ENCODE assay signal across 8 cellular contexts in genomic region chr4:82890602-82890912, GRCh38. TPM values are rescaled to one million over a fixed set of nuclear protein-coding genes. Genes with fewer than 3 reads are reported as not detected.
A peak's percentile ranks its signal among the peaks of the same experiment; 100 is the strongest.
DNase-seq lines count a peak whose midpoint lies in the region; ATAC-seq lines count a peak whose summit lies in the region.

No MANE protein-coding gene starts in this region.

- peak overlapping the region; percentile 40 for H2BK15ac ChIP-seq in neuronal stem cell (ENCODE audit: low read length)

- H3K9ac ChIP-seq in endocrine pancreas (ENCODE audit: control insufficient read depth, insufficient read depth, low read length): peak overlapping the region; percentile 96
- H3K9ac ChIP-seq in neuronal stem cell (ENCODE audit: low read depth, low read length, poor library complexity): peak overlapping the region; percentile 94

- no peak overlapping the region for H2BK120ac ChIP-seq in neuronal stem cell (ENCODE audit: low read depth, low read length)

- no peak overlapping the region for H2BK12ac ChIP-seq in neuronal stem cell (ENCODE audit: low read length)

- H3K27me3 ChIP-seq in endocrine pancreas (ENCODE audit: control insufficient read depth, insufficient read depth, low read length) (no peaks in the 10 kb centered on the region), neuronal stem cell (ENCODE audit: control insufficient read depth in 3 of 3, insufficient read depth in 3 of 3, low read depth in 1 of 3, low read length in 3 of 3) (no peaks in the 10 kb centered on the region)

- H3K4me3 ChIP-seq in endocrine pancreas (ENCODE audit: control insufficient read depth, insufficient read depth, low read length) (peak overlapping the region; percentile 100), neuronal stem cell (ENCODE audit: low read length in 2 of 2) (peak overlapping the region; percentile 73 to 89)

- H3K9me3 ChIP-seq in endocrine pancreas (ENCODE audit: control insufficient read depth, low read length) (no peaks in the 10 kb centered on the region), neuronal stem cell (replicated peaks in 1 of 2; ENCODE audit: control insufficient read depth in 2 of 2, insufficient read depth in 1 of 2, low read depth in 1 of 2, low read length in 2 of 2) (no peaks in the 10 kb centered on the region)

- H3K27ac ChIP-seq in neuronal stem cell (replicated peaks; ENCODE audit: low read length): peak overlapping the region; percentile 81

- no CpG with 5 or more reads among the region's 14 CpGs for WGBS in neuronal stem cell (ENCODE audit: extremely low coverage in 2 of 2, insufficient read length in 2 of 2, insufficient replicate concordance in 1 of 2), 2 donors

- no peaks in the 10 kb centered on the region for H3K79me1 ChIP-seq in neuronal stem cell (ENCODE audit: low read depth, low read length)

- H4K91ac ChIP-seq in neuronal stem cell (ENCODE audit: low read depth, low read length, poor library complexity): no peak overlapping the region

- H2AK5ac ChIP-seq in neuronal stem cell (ENCODE audit: low read depth, low read length): no peak overlapping the region

- H3K36me3 ChIP-seq in endocrine pancreas (ENCODE audit: control insufficient read depth, insufficient read depth, low read length): peaks cover 2% of the 10 kb centered on the region
- H3K36me3 ChIP-seq in neuronal stem cell (replicated peaks in 1 of 2; ENCODE audit: control insufficient read depth in 2 of 2, insufficient read depth in 2 of 2, low read length in 2 of 2): peaks cover 11 to 42% of the 10 kb centered on the region in 2 donors

- peak; percentile 40 for DNase-seq in DMS79 (lab: John Stamatoyannopoulos, UW)
- DNase-seq in DMS79 treated with DMSO at 0.1 percent for 48 hours (lab: John Stamatoyannopoulos, UW): no peak
- DNase-seq in NCI-H524 treated with DMSO at 0.1 percent for 48 hours (lab: John Stamatoyannopoulos, UW): peak; percentile 29
- no peak for DNase-seq in neuronal stem cell (ENCODE audit: low spot score)
- no peak for DNase-seq in putamen (ENCODE audit: low spot score)
- no peak for DNase-seq in ureter (ENCODE audit: low spot score)

- peak overlapping the region; percentile 100 for H3K23ac ChIP-seq in neuronal stem cell (ENCODE audit: low read depth, low read length, poor library complexity)

- ATAC-seq in GM21381 (IDR thresholded peaks at IDR 0.05; ENCODE audit: unreplicated experiment): no peak

- peak overlapping the region; percentile 77 for H2BK5ac ChIP-seq in neuronal stem cell (ENCODE audit: low read length)

- peak overlapping the region; percentile 37 for H3K4me2 ChIP-seq in neuronal stem cell (ENCODE audit: insufficient read depth, low read length, poor library complexity, severe bottlenecking)

- H3K14ac ChIP-seq in neuronal stem cell (ENCODE audit: low read length): peak overlapping the region; percentile 5

- H3K4ac ChIP-seq in neuronal stem cell (ENCODE audit: low read length): no peak overlapping the region

- peak overlapping the region; percentile 94 for H3K18ac ChIP-seq in neuronal stem cell (ENCODE audit: low read length)

- H2AFZ ChIP-seq in neuronal stem cell (ENCODE audit: low read length): peak overlapping the region; percentile 93

- H3K4me1 ChIP-seq in endocrine pancreas (ENCODE audit: control insufficient read depth, insufficient read depth, low read length) (peaks cover 27% of the 10 kb centered on the region), neuronal stem cell (ENCODE audit: control insufficient read depth in 2 of 2, insufficient read depth in 1 of 2, low read depth in 1 of 2, low read length in 2 of 2) (peaks cover 0 to 4% of the 10 kb centered on the region in 2 donors)

- H4K8ac ChIP-seq in neuronal stem cell (ENCODE audit: low read depth, low read length): no peak overlapping the region

RNA-seq across cellular contexts. Expression of gene SEC31A, which starts 0.4 kb away (rescaled TPM):
- 105 TPM for polyA plus RNA-seq in neuronal stem cell (2013, experiment 1 of 2)
- polyA plus RNA-seq in neuronal stem cell (2013, experiment 2 of 2): 107 TPM
- 239 TPM for total RNA-seq in ureter

RNA-seq across cellular contexts. Expression of gene THAP9, which starts 10.0 kb away (rescaled TPM):
- polyA plus RNA-seq in neuronal stem cell (2013, experiment 1 of 2): 11.1 TPM
- 11.5 TPM for polyA plus RNA-seq in neuronal stem cell (2013, experiment 2 of 2)
- total RNA-seq in ureter: 6.5 TPM

Comparison
In these comparisons a context has a peak if more than half of its experiments do, and no peak if none do; other contexts are left out.
1. DNase-seq: peak in DMS79 (single experiment) and NCI-H524 treated with DMSO at 0.1 percent for 48 hours (single experiment); none in DMS79 treated with DMSO at 0.1 percent for 48 hours (single experiment), neuronal stem cell (single experiment), putamen (single experiment) and ureter (single experiment).